In genomic region chr10:123778719-123779118, GRCh38 we compare ENCODE assay signal across 20 cellular contexts.
"Had no signal": no experiment of that assay in that cellular context is flagged by ENCODE, and none has a peak within 500 bp of the region (broad histone marks: within the 10 kb centered on the region; RNA-seq: fewer than 3 reads in every experiment).

No MANE protein-coding gene starts in this region.

- H3K4me3 ChIP-seq: colonic mucosa, gastroesophageal sphincter, heart left ventricle, hepatocyte, lower lobe of right lung, mucosa of descending colon, pancreas, right atrium auricular region, stomach, testis, tibial artery had no signal

- H3K9me3 ChIP-seq: colonic mucosa, gastroesophageal sphincter, heart left ventricle, lower lobe of right lung, mucosa of descending colon, pancreas, right atrium auricular region, stomach, testis, tibial artery had no signal

- DNase-seq: colonic mucosa; effector CD8-positive, alpha-beta T cell; foreskin fibroblast; heart left ventricle; left ventricle myocardium superior; lower lobe of right lung; mucosa of descending colon; naive thymus-derived CD4-positive, alpha-beta T cell; nephron progenitor cell; pancreas; stimulated activated CD4-positive, alpha-beta T cell treated with anti-CD3 and anti-CD28 coated beads, Interleukin-2, amount 100 ng/mL, for 24 hours; stimulated activated CD4-positive, alpha-beta T cell treated with anti-CD3 and anti-CD28 coated beads, Interleukin-4, amount 100 ng/mL, for 24 hours; stimulated activated naive CD4-positive, alpha-beta T cell treated with Interleukin-2 at 50 U/mL for 16 hours; stomach; testis; tibial artery had no signal

- H3K27ac ChIP-seq: colonic mucosa, epithelial cell of prostate, gastroesophageal sphincter, heart left ventricle, hepatocyte, lower lobe of right lung, pancreas, right atrium auricular region, stomach, testis, tibial artery had no signal

- H3K4me1 ChIP-seq: colonic mucosa, lower lobe of right lung, pancreas, right atrium auricular region, stomach, testis had no signal

- H3K27me3 ChIP-seq: colonic mucosa, gastroesophageal sphincter, hepatocyte, pancreas, right atrium auricular region, testis, tibial artery had no signal

- H3K36me3 ChIP-seq: colonic mucosa, heart left ventricle, lower lobe of right lung, pancreas, right atrium auricular region, tibial artery had no signal
